14 cellular contexts compared by ENCODE assay signal in genomic region chr5:157280927-157281326, GRCh38. TPM values are rescaled to one million over a fixed set of nuclear protein-coding genes. Genes with fewer than 3 reads are reported as not detected.
A peak's percentile ranks its signal among the peaks of the same experiment; 100 is the strongest.
DNase-seq lines count a peak whose midpoint lies in the region; ATAC-seq, FAIRE-seq and TF ChIP-seq lines count a peak whose summit lies in the region.
"Had no signal": no experiment of that assay in that cellular context is flagged by ENCODE, and none has a peak within 500 bp of the region (broad histone marks: within the 10 kb centered on the region; RNA-seq: fewer than 3 reads in every experiment).

No MANE protein-coding gene starts in this region.

- H3K27me3 Mint-ChIP-seq in activated naive CD8-positive, alpha-beta T cell, result no peaks in the 10 kb centered on the region

- H2AFZ ChIP-seq in GM23248, result peak overlapping the region; percentile 18; the same call in 1 of the 2 replicates

- H3K36me3 ChIP-seq in BJ (ENCODE audit: control insufficient read depth, insufficient read depth, low read length), result no peaks in the 10 kb centered on the region
- H3K36me3 ChIP-seq in GM23248 (ENCODE audit: low read depth), result no peaks in the 10 kb centered on the region
- H3K36me3 ChIP-seq in kidney (ENCODE audit: control insufficient read depth in 1 of 2, insufficient read depth in 2 of 2, low read length in 2 of 2), result no peaks in the 10 kb centered on the region
- H3K36me3 ChIP-seq in small intestine (ENCODE audit: control insufficient read depth in 2 of 2, insufficient read depth in 2 of 2, low read length in 2 of 2), result peaks cover 0 to 1% of the 10 kb centered on the region in 2 donors
- H3K36me3 ChIP-seq: vagina had no signal

- TF ChIP-seq CTCF in BJ (IDR thresholded peaks at IDR 0.05; ENCODE audit: insufficient read depth, low read depth, low read length) (no peak), kidney (IDR thresholded peaks at IDR 0.05; ENCODE audit: borderline replicate concordance, extremely low read depth, insufficient read depth) (no peak)

- peak overlapping the region; percentile 38 for H3K4me3 Mint-ChIP-seq in activated naive CD8-positive, alpha-beta T cell

- ATAC-seq in GM21367 (IDR thresholded peaks at IDR 0.05; ENCODE audit: unreplicated experiment), result no peak
- ATAC-seq: mucosa of descending colon, right cardiac atrium had no signal

- H3K36me3 Mint-ChIP-seq in activated naive CD8-positive, alpha-beta T cell, result peaks cover 13% of the 10 kb centered on the region

- H3K4me3 ChIP-seq in BJ (ENCODE audit: low read depth, low read length), result no peak overlapping the region
- 0 out of 2 replicates have a peak overlapping the region, but pooled peaks have one; percentile 24 for H3K4me3 ChIP-seq in GM23248
- H3K4me3 ChIP-seq in kidney (ENCODE audit: low read length in 2 of 2), result no peak overlapping the region
- H3K4me3 ChIP-seq in small intestine (ENCODE audit: low read depth in 1 of 2, low read length in 2 of 2), result no peak overlapping the region
- H3K4me3 ChIP-seq: mucosa of descending colon, vagina had no signal

- H3K79me2 ChIP-seq in GM23248 (ENCODE audit: insufficient read depth), result no peaks in the 10 kb centered on the region

- H3K4me1 ChIP-seq in GM23248 (ENCODE audit: insufficient read depth), result peaks cover 19% of the 10 kb centered on the region
- H3K4me1 ChIP-seq in kidney (ENCODE audit: control insufficient read depth in 1 of 2, insufficient read depth in 1 of 2, low read depth in 1 of 2, low read length in 2 of 2), result peaks cover 23 to 38% of the 10 kb centered on the region in 2 donors
- no peaks in the 10 kb centered on the region for H3K4me1 ChIP-seq in small intestine (ENCODE audit: control insufficient read depth in 2 of 2, insufficient read depth in 1 of 2, low read depth in 1 of 2, low read length in 1 of 2)
- H3K4me1 ChIP-seq: vagina had no signal

- H3K27ac Mint-ChIP-seq in activated naive CD8-positive, alpha-beta T cell, result peak overlapping the region; percentile 89

- 0 to 1% methylated on average over 3 of the region's 3 CpGs for WGBS in GM23248 (ENCODE audit: low coverage in 1 of 2, low lambda C conversion rate in 2 of 2, missing lambda C conversion rate in 2 of 2), 2 experiments
- WGBS in small intestine, 3 donors, result 77 to 87% (median 84%) methylated on average over 3 of the region's 3 CpGs

- H3K27ac ChIP-seq in GM23248 (peak overlapping the region; percentile 59), kidney (ENCODE audit: low read depth in 2 of 2, low read length in 2 of 2) (peak overlapping the region; percentile 19 to 20), small intestine (ENCODE audit: low read depth in 1 of 2, low read length in 1 of 2) (no peak overlapping the region)
- H3K27ac ChIP-seq: vagina had no signal

- in situ Hi-C loops in GM23248 (cut with MboI), result no loop called here

- POLR2A ChIA-PET in BJ (lab: Charles Lee), result no interaction called here

- peaks cover 96% of the 10 kb centered on the region for H3K4me1 Mint-ChIP-seq in activated naive CD8-positive, alpha-beta T cell (ENCODE audit: low read depth)

- no peaks in the 10 kb centered on the region for H4K20me1 ChIP-seq in GM23248 (ENCODE audit: insufficient read depth)

- intact Hi-C loops in kidney (cut with DNase I), result no loop called here

- peak; percentile 69 for DNase-seq in BJ (ENCODE audit: low read depth)
- DNase-seq in GM23248, result peak; percentile 91
- no peak for DNase-seq in kidney
- no peak for DNase-seq in amygdala (lab: John Stamatoyannopoulos, UW)
- DNase-seq in small intestine, result no peak
- DNase-seq in GM19239 (ENCODE audit: insufficient read length, low spot score), result no peak
- DNase-seq: DMS53; effector CD4-positive, alpha-beta T cell; mucosa of descending colon; NK-92 treated with Interleukin-12 subunit alpha and Interleukin-12 subunit beta, amount 100 ng/mL, for 24 hours; right cardiac atrium had no signal

- peaks cover 4% of the 10 kb centered on the region for H3K9me3 Mint-ChIP-seq in activated naive CD8-positive, alpha-beta T cell (ENCODE audit: low read depth)

- H3K27me3 ChIP-seq in BJ (ENCODE audit: control insufficient read depth, insufficient read depth, low read length), result no peaks in the 10 kb centered on the region
- H3K27me3 ChIP-seq in GM23248 (replicated peaks; ENCODE audit: insufficient read depth), result no peaks in the 10 kb centered on the region
- H3K27me3 ChIP-seq in small intestine (ENCODE audit: control insufficient read depth in 2 of 2, insufficient read depth in 2 of 2, low read length in 2 of 2), result no peaks in the 10 kb centered on the region
- H3K27me3 ChIP-seq: vagina had no signal

- peaks cover 9% of the 10 kb centered on the region; the same call in 1 of the 2 replicates for H3F3A ChIP-seq in GM23248 (ENCODE audit: insufficient read depth)

- H3K4me2 ChIP-seq in GM23248 (ENCODE audit: unreplicated experiment), result peak overlapping the region; percentile 81

- H3K9ac ChIP-seq in GM23248 (peak overlapping the region; percentile 4; the same call in 1 of the 2 replicates), kidney (ENCODE audit: low read length in 2 of 2) (no peak overlapping the region)

- H3K9me2 ChIP-seq in GM23248 (ENCODE audit: insufficient read depth), result no peaks in the 10 kb centered on the region

- FAIRE-seq in kidney (lab: Jason Lieb, UNC), result no peak
- FAIRE-seq in small intestine (lab: Jason Lieb, UNC), result no peak
- FAIRE-seq in GM19239 (lab: Jason Lieb, UNC), result no peak

- H3K9me3 ChIP-seq in GM23248 (ENCODE audit: low read depth), result no peaks in the 10 kb centered on the region
- H3K9me3 ChIP-seq in kidney (ENCODE audit: control insufficient read depth in 1 of 2, low read length in 2 of 2), result no peaks in the 10 kb centered on the region
- H3K9me3 ChIP-seq in small intestine (ENCODE audit: control insufficient read depth, low read depth), result no peaks in the 10 kb centered on the region
- H3K9me3 ChIP-seq: mucosa of descending colon, vagina had no signal

- CTCF ChIA-PET in BJ (lab: Yijun Ruan, JAX), result no interaction called here

RNA-seq across cellular contexts. Expression of gene CYFIP2, which starts 15.0 kb away (rescaled TPM):
- polyA plus RNA-seq in BJ (2011; rRNA removed) (4.2 and 4.4 TPM in 2 replicates), GM23248 (2016; fragmentation: Nextera tagmentation; extraction: Ambion mirVana) (2.2 and 3.0 TPM in 2 replicates), kidney (ENCODE audit: insufficient read depth, low read depth, low replicate concordance) (217 TPM), small intestine (10 to 100 TPM in 1 of 3 donors, 1 to 10 TPM in 2; 6.3 to 10.8 (median 9.7) TPM)
- polyA minus RNA-seq in BJ (2011; rRNA and poly(A)+ RNA removed), result 12.2 and 17.1 TPM in 2 replicates
- 1.8 and 5.9 TPM in 2 replicates for total RNA-seq in GM23248 (2014; rRNA removed; shearing (Covaris generic))
- total RNA-seq in kidney, result 128 TPM

Comparison
In these comparisons a context has a peak if more than half of its experiments do, and no peak if none do; other contexts are left out.
1. DNase-seq: peak in BJ (single experiment) and GM23248 (single experiment); none in kidney (single experiment), amygdala (0 of 56), small intestine (single experiment) and GM19239 (single experiment).
2. H3K27ac ChIP-seq: peak in GM23248 (single experiment) and kidney (2 of 2); none in small intestine (0 of 2).
3. RNA of gene CYFIP2, which starts 15.0 kb away (polyA plus RNA-seq): 217 TPM in kidney (single experiment); 6.3 to 10.8 TPM in small intestine, 4.2 to 4.4 TPM in BJ and 2.2 to 3.0 TPM in GM23248; every median in the first group is over 10 times any median in the second.